16 cellular contexts compared by ENCODE assay signal in the genomic region with DNA sequence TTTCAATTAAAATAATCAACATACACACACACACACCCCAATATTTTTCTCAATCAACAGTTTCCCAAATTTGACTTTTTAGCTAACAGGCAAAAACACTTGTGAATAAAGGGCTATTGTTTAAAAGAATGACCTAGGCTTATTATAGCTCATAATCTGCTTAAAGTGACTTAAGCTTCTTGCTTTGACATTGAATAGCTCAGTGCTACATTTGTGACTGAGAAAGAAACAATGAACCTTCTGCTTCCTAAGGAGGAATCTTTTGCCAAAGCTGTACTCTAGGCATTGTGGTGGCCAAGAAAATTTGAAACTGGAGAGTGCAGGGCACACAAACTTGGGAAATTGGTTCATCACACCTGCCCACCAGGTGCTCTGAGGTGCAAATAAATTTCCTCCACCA.
DNase-seq lines count a peak whose midpoint lies in the region; ATAC-seq, FAIRE-seq and TF ChIP-seq lines count a peak whose summit lies in the region.
"Had no signal": no experiment of that assay in that cellular context is flagged by ENCODE, and none has a peak within 500 bp of the region (broad histone marks: within the 10 kb centered on the region; RNA-seq: fewer than 3 reads in every experiment).

No MANE protein-coding gene starts in this region.

- intact Hi-C loops in stomach (cut with DNase I; ENCODE audit: low total_unique reads), result no loop called here

- TF ChIP-seq CTCF in D721Med (IDR thresholded peaks at IDR 0.05; ENCODE audit: insufficient read depth, missing control alignments) (no peak), retinal pigment epithelial cell (conservative IDR thresholded peaks at IDR 0.05; ENCODE audit: low read depth, low read length) (no peak), gastroesophageal sphincter (IDR thresholded peaks at IDR 0.05) (no peak), stomach (IDR thresholded peaks at IDR 0.05) (no peak)

- ATAC-seq in central memory CD8-positive, alpha-beta T cell (replicated peaks; ENCODE audit: extremely low read depth, poor library complexity, severe bottlenecking), result no peak
- ATAC-seq in gastroesophageal sphincter, result no peak

- H3K36me3 Mint-ChIP-seq in central memory CD8-positive, alpha-beta T cell (ENCODE audit: insufficient read depth), result peaks cover 40% of the 10 kb centered on the region

- H3K4me3 Mint-ChIP-seq in central memory CD8-positive, alpha-beta T cell, result no peak overlapping the region
- H3K4me3 Mint-ChIP-seq: B cell; CD4-positive, alpha-beta T cell had no signal

- peak; percentile 99 for FAIRE-seq in D721Med (lab: Jason Lieb, UNC)
- FAIRE-seq: GM12891 had no signal

- TF ChIP-seq EP300 in gastroesophageal sphincter (IDR thresholded peaks at IDR 0.05), result no peak
- TF ChIP-seq EP300 in stomach (IDR thresholded peaks at IDR 0.05), result no peak

- no peaks in the 10 kb centered on the region for H3K27me3 Mint-ChIP-seq in central memory CD8-positive, alpha-beta T cell
- H3K27me3 Mint-ChIP-seq: B cell; CD4-positive, alpha-beta T cell had no signal

- DNase-seq in D721Med (ENCODE audit: insufficient read length, low spot score) (no peak), NCI-H524 treated with DMSO at 0.1 percent for 48 hours (lab: John Stamatoyannopoulos, UW) (peak; percentile 15), retinal pigment epithelial cell (ENCODE audit: low read depth) (peak; percentile 68), stomach (no peak)
- no peak for DNase-seq in central memory CD8-positive, alpha-beta T cell (ENCODE audit: low spot score in 2 of 2)
- DNase-seq in stimulated activated naive CD4-positive, alpha-beta T cell (lab: John Stamatoyannopoulos, UW), result no peak
- DNase-seq: C1 segment of cervical spinal cord; CD4-positive, alpha-beta T cell; DMS153; DMS79 treated with DMSO at 0.1 percent for 48 hours; EL; GM23248; H7 had no signal

- peaks cover 10 to 82% of the 10 kb centered on the region in 2 donors for H3K36me3 ChIP-seq in gastroesophageal sphincter
- H3K36me3 ChIP-seq in stomach, result peaks cover 23 to 84% (median 81%) of the 10 kb centered on the region in 4 donors

- H3K4me1 Mint-ChIP-seq in central memory CD8-positive, alpha-beta T cell, result no peaks in the 10 kb centered on the region
- H3K4me1 Mint-ChIP-seq: B cell had no signal

- H3K4me3 ChIP-seq in retinal pigment epithelial cell (ENCODE audit: low read length), result no peak overlapping the region
- H3K4me3 ChIP-seq in gastroesophageal sphincter, result no peak overlapping the region
- H3K4me3 ChIP-seq in stomach, result no peak overlapping the region
- H3K4me3 ChIP-seq: GM23248 had no signal

- H3K4me1 ChIP-seq in gastroesophageal sphincter (peaks cover 0 to 29% (median 4%) of the 10 kb centered on the region in 3 donors), stomach (no peaks in the 10 kb centered on the region)

- H3K9me3 ChIP-seq in gastroesophageal sphincter, result no peaks in the 10 kb centered on the region
- H3K9me3 ChIP-seq in stomach, result no peaks in the 10 kb centered on the region

- H3K27ac ChIP-seq in gastroesophageal sphincter (peak overlapping the region in 2 of 4 donors; percentile 2 to 43), stomach (no peak overlapping the region)
- H3K27ac ChIP-seq: GM23248 had no signal

- peak overlapping the region; percentile 32 for H3K27ac Mint-ChIP-seq in central memory CD8-positive, alpha-beta T cell (ENCODE audit: low read depth)
- H3K27ac Mint-ChIP-seq: B cell; CD4-positive, alpha-beta T cell had no signal

- no peak for TF ChIP-seq POLR2A in gastroesophageal sphincter (IDR thresholded peaks at IDR 0.05)
- no peak for TF ChIP-seq POLR2A in stomach (IDR thresholded peaks at IDR 0.05)

- H3K9me3 Mint-ChIP-seq in central memory CD8-positive, alpha-beta T cell, result no peaks in the 10 kb centered on the region
- H3K9me3 Mint-ChIP-seq: CD4-positive, alpha-beta T cell had no signal

- H3K27me3 ChIP-seq in gastroesophageal sphincter (no peaks in the 10 kb centered on the region), stomach (no peaks in the 10 kb centered on the region)

Comparison
In these comparisons a context has a peak if more than half of its experiments do, and no peak if none do; other contexts are left out.
1. DNase-seq: peak in NCI-H524 treated with DMSO at 0.1 percent for 48 hours (single experiment) and retinal pigment epithelial cell (single experiment); none in D721Med (single experiment), central memory CD8-positive, alpha-beta T cell (0 of 2), stimulated activated naive CD4-positive, alpha-beta T cell (0 of 6) and stomach (single experiment).